27 cellular contexts compared by ENCODE assay signal in the genomic region with DNA sequence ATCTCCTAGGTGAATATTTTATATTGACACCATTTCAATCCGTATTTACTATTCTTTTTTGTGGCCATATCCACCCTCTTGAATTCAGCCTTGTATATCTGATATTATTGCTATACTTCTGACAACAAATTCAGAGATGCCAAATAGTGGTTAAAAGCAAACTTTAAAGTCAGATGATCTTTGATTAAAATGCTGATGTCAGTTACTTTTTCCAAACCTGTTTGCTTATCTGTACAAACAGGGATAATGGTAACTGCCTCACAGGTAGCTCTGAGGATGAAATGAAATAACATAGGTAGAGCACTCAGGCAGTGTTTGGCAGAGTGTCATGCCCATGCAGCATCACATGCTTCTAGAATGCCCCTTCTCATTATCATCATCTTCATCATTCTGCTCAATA. TPM values are rescaled to one million over a fixed set of nuclear protein-coding genes. Genes with fewer than 3 reads are reported as not detected.
"Had no signal": no experiment of that assay in that cellular context is flagged by ENCODE, and none has a peak within 500 bp of the region (broad histone marks: within the 10 kb centered on the region; RNA-seq: fewer than 3 reads in every experiment).

No MANE protein-coding gene starts in this region.

- H3K4me3 Mint-ChIP-seq: activated CD4-positive, alpha-beta T cell treated with anti-CD3 and anti-CD28 coated beads for 36 hours; activated CD4-positive, alpha-beta T cell treated with anti-CD3 and anti-CD28 coated beads, Interleukin-2, amount 10 ng/mL, durations not matched to agents 7 days and 5 days; activated CD8-positive, alpha-beta T cell treated with anti-CD3 and anti-CD28 coated beads, Interleukin-2, amount 10 ng/mL, durations not matched to agents 7 days and 5 days; activated naive CD4-positive, alpha-beta T cell treated with anti-CD3 and anti-CD28 coated beads for 36 hours; activated T-cell treated with anti-CD3 and anti-CD28 coated beads, Interleukin-2, amount 50 U/mL, for 24 hours; WTC11 had no signal

- DNase-seq: activated CD4-positive, alpha-beta T cell treated with anti-CD3 and anti-CD28 coated beads for 36 hours; activated CD4-positive, alpha-beta T cell treated with anti-CD3 and anti-CD28 coated beads, Interleukin-2, amount 10 ng/mL, durations not matched to agents 7 days and 5 days; activated CD4-positive, alpha-beta T cell treated with anti-CD3 and anti-CD28 coated beads, Interleukin-2, amount 50 U/mL, for 48 hours; activated CD8-positive, alpha-beta T cell treated with anti-CD3 and anti-CD28 coated beads, Interleukin-2, amount 10 ng/mL, durations not matched to agents 7 days and 5 days; activated gamma-delta T cell treated with Interleukin-2 at 50 U/mL for 16 hours; activated naive CD4-positive, alpha-beta T cell treated with anti-CD3 and anti-CD28 coated beads for 36 hours; activated T-cell treated with anti-CD3 and anti-CD28 coated beads, Interleukin-2, amount 50 U/mL, for 24 hours; adrenal gland; body of pancreas; MG63; NCI-H1048; NCI-H1105 treated with DMSO at 0.1 percent for 48 hours; NCI-H1436; NCI-H1694; NCI-H1930; NCI-H2081 treated with DMSO at 0.1 percent for 48 hours; NCI-H446 treated with DMSO at 0.1 percent for 48 hours; NCI-H524; NCI-H82; NK-92 treated with Interleukin-12 subunit alpha and Interleukin-12 subunit beta, amount 100 ng/mL, for 24 hours; SHP77; SJCRH30 had no signal

- H3K4me1 ChIP-seq: breast epithelium, SJCRH30 had no signal

- H3K27me3 ChIP-seq: adrenal gland, body of pancreas, breast epithelium, MG63, SJCRH30 had no signal

- H3K27ac Mint-ChIP-seq: activated CD4-positive, alpha-beta T cell treated with anti-CD3 and anti-CD28 coated beads for 36 hours; activated CD4-positive, alpha-beta T cell treated with anti-CD3 and anti-CD28 coated beads, Interleukin-2, amount 10 ng/mL, durations not matched to agents 7 days and 5 days; activated CD8-positive, alpha-beta T cell treated with anti-CD3 and anti-CD28 coated beads, Interleukin-2, amount 10 ng/mL, durations not matched to agents 7 days and 5 days; activated naive CD4-positive, alpha-beta T cell treated with anti-CD3 and anti-CD28 coated beads for 36 hours; activated naive CD4-positive, alpha-beta T cell treated with anti-CD3 and anti-CD28 coated beads, Interleukin-2, amount 50 U/mL, for 72 hours; activated T-cell treated with anti-CD3 and anti-CD28 coated beads, Interleukin-2, amount 50 U/mL, for 24 hours; WTC11 had no signal

- H3K9me3 ChIP-seq: adrenal gland, body of pancreas, breast epithelium, MG63, SJCRH30 had no signal

- H3K9me3 Mint-ChIP-seq: activated CD4-positive, alpha-beta T cell treated with anti-CD3 and anti-CD28 coated beads, Interleukin-2, amount 10 ng/mL, durations not matched to agents 7 days and 5 days; activated naive CD4-positive, alpha-beta T cell treated with anti-CD3 and anti-CD28 coated beads for 36 hours; activated naive CD4-positive, alpha-beta T cell treated with anti-CD3 and anti-CD28 coated beads, Interleukin-2, amount 50 U/mL, for 72 hours; activated T-cell treated with anti-CD3 and anti-CD28 coated beads, Interleukin-2, amount 50 U/mL, for 24 hours; WTC11 had no signal

- H3K27me3 Mint-ChIP-seq: activated CD4-positive, alpha-beta T cell treated with anti-CD3 and anti-CD28 coated beads for 36 hours; activated CD4-positive, alpha-beta T cell treated with anti-CD3 and anti-CD28 coated beads, Interleukin-2, amount 10 ng/mL, durations not matched to agents 7 days and 5 days; activated T-cell treated with anti-CD3 and anti-CD28 coated beads, Interleukin-2, amount 50 U/mL, for 24 hours had no signal

- H3K4me3 ChIP-seq: adrenal gland, body of pancreas, breast epithelium, MG63, SJCRH30, SK-N-MC had no signal

- ATAC-seq: activated CD4-positive, alpha-beta T cell treated with anti-CD3 and anti-CD28 coated beads for 36 hours; activated CD4-positive, CD25-positive, alpha-beta regulatory T cell treated with anti-CD3 and anti-CD28 coated beads, Interleukin-2, amount 50 U/mL, for 24 hours; activated CD8-positive, alpha-beta T cell treated with anti-CD3 and anti-CD28 coated beads, Interleukin-2, amount 10 ng/mL, durations not matched to agents 7 days and 5 days; activated naive CD4-positive, alpha-beta T cell treated with anti-CD3 and anti-CD28 coated beads, Interleukin-2, amount 50 U/mL, for 72 hours; body of pancreas; WTC11 had no signal

- H3K4me1 Mint-ChIP-seq: activated CD4-positive, alpha-beta T cell treated with anti-CD3 and anti-CD28 coated beads for 36 hours; WTC11 had no signal

- H3K27ac ChIP-seq: adrenal gland, body of pancreas, breast epithelium, SJCRH30, SK-N-MC had no signal

- H3K36me3 ChIP-seq: adrenal gland, breast epithelium, MG63, SJCRH30 had no signal

- H3K36me3 Mint-ChIP-seq: activated naive CD4-positive, alpha-beta T cell treated with anti-CD3 and anti-CD28 coated beads, Interleukin-2, amount 50 U/mL, for 72 hours; WTC11 had no signal

RNA-seq across cellular contexts. Expression of gene PPIL6, which starts 19.2 kb away (rescaled TPM):
- total RNA-seq: activated naive CD4-positive, alpha-beta T cell treated with anti-CD3 and anti-CD28 coated beads, Interleukin-2, amount 50 U/mL, for 72 hours had no signal
